ENCODE assay signal across 12 cellular contexts in genomic region chr10:580796-581195, GRCh38.
DNase-seq lines count a peak whose midpoint lies in the region; ATAC-seq, FAIRE-seq and TF ChIP-seq lines count a peak whose summit lies in the region.
"Had no signal": no experiment of that assay in that cellular context is flagged by ENCODE, and none has a peak within 500 bp of the region (broad histone marks: within the 10 kb centered on the region; RNA-seq: fewer than 3 reads in every experiment).

No MANE protein-coding gene starts in this region.

- peak overlapping the region; percentile 78 for H3K27ac ChIP-seq in astrocyte (ENCODE audit: low read depth, low read length)

- no peaks in the 10 kb centered on the region for H3K27me3 Mint-ChIP-seq in astrocyte (ENCODE audit: low read depth, unreplicated experiment)

- H3K9ac ChIP-seq in astrocyte (ENCODE audit: low read length) (peak overlapping the region; percentile 58), skeletal muscle satellite cell (ENCODE audit: low read depth, low read length) (peak overlapping the region; percentile 12)

- no peak overlapping the region for H2AFZ ChIP-seq in astrocyte (ENCODE audit: low read depth, low read length)

- H3K9me3 ChIP-seq in astrocyte (ENCODE audit: insufficient read depth, low read depth, low read length) (no peaks in the 10 kb centered on the region), skeletal muscle satellite cell (replicated peaks; ENCODE audit: low read length) (no peaks in the 10 kb centered on the region)

- no peaks in the 10 kb centered on the region for H3K9me3 Mint-ChIP-seq in astrocyte (ENCODE audit: unreplicated experiment)

- H3K27me3 ChIP-seq in astrocyte (ENCODE audit: insufficient read depth, low read length) = no peaks in the 10 kb centered on the region
- H3K27me3 ChIP-seq in skeletal muscle satellite cell (ENCODE audit: control insufficient read depth, insufficient read depth, low read length) = no peaks in the 10 kb centered on the region

- H3K4me2 ChIP-seq in astrocyte (ENCODE audit: low read length) = peak overlapping the region; percentile 62
- H3K4me2 ChIP-seq in skeletal muscle satellite cell (ENCODE audit: low read length) = peak overlapping the region; percentile 50

- peak; percentile 80 for DNase-seq in GM04504 (ENCODE audit: low read depth)
- DNase-seq in astrocyte (ENCODE audit: low read depth) = peak; percentile 94
- DNase-seq in left cardiac atrium = no peak
- no peak for DNase-seq in activated CD4-positive, alpha-beta T cell treated with anti-CD3 and anti-CD28 coated beads for 4 hours
- no peak for DNase-seq in ecto neural progenitor cell (ENCODE audit: low spot score)
- DNase-seq: activated CD4-positive, alpha-beta T cell treated with anti-CD3 and anti-CD28 coated beads, Interleukin-2, amount 50 U/mL, for 4 hours; activated naive CD8-positive, alpha-beta T cell treated with anti-CD3 and anti-CD28 coated beads, Interleukin-2, amount 10 ng/mL, durations not matched to agents 7 days and 5 days; erythroblast; NCI-H1417 had no signal

- peaks cover 92% of the 10 kb centered on the region for H3K79me2 ChIP-seq in astrocyte (ENCODE audit: insufficient read depth, low read length)

- intact Hi-C loops in left cardiac atrium (cut with DNase I) = no loop called here

- H3K4me3 ChIP-seq in astrocyte (ENCODE audit: insufficient read depth, low read depth, low read length) = no peak overlapping the region
- H3K4me3 ChIP-seq in skeletal muscle satellite cell (ENCODE audit: low read length) = peak overlapping the region; percentile 2

- no peak for TF ChIP-seq CTCF in astrocyte (IDR thresholded peaks at IDR 0.05; ENCODE audit: insufficient read depth, low read depth, low read length)

- ATAC-seq in left cardiac atrium (peak; percentile 65 to 88), GM21447 (IDR thresholded peaks at IDR 0.05; ENCODE audit: unreplicated experiment) (no peak), GM21576 (IDR thresholded peaks at IDR 0.05; ENCODE audit: unreplicated experiment) (no peak)

- no peaks in the 10 kb centered on the region for H3K36me3 ChIP-seq in astrocyte (ENCODE audit: insufficient read depth, low read length)
- H3K36me3 ChIP-seq in skeletal muscle satellite cell (ENCODE audit: insufficient read depth, low read length) = no peaks in the 10 kb centered on the region

- H3K4me1 ChIP-seq in astrocyte (ENCODE audit: insufficient read depth, low read length) (peaks cover 18% of the 10 kb centered on the region), skeletal muscle satellite cell (ENCODE audit: control insufficient read depth, insufficient read depth, low read length) (peaks cover 27% of the 10 kb centered on the region)

- peaks cover 83% of the 10 kb centered on the region for H4K20me1 ChIP-seq in astrocyte (ENCODE audit: insufficient read depth, low read length)

- peak; percentile 17 for FAIRE-seq in astrocyte (lab: Jason Lieb, UNC)

- peaks cover 25% of the 10 kb centered on the region for H3K4me1 Mint-ChIP-seq in astrocyte (ENCODE audit: low read depth, unreplicated experiment)
- H3K4me1 Mint-ChIP-seq: activated naive CD8-positive, alpha-beta T cell treated with anti-CD3 and anti-CD28 coated beads, Interleukin-2, amount 10 ng/mL, durations not matched to agents 7 days and 5 days had no signal

- peaks cover 6% of the 10 kb centered on the region for H3K36me3 Mint-ChIP-seq in astrocyte (ENCODE audit: low read depth, unreplicated experiment)
- H3K36me3 Mint-ChIP-seq: activated naive CD8-positive, alpha-beta T cell treated with anti-CD3 and anti-CD28 coated beads, Interleukin-2, amount 10 ng/mL, durations not matched to agents 7 days and 5 days had no signal

- H3K4me3 Mint-ChIP-seq in astrocyte (ENCODE audit: unreplicated experiment) = peak overlapping the region; percentile 12
- H3K4me3 Mint-ChIP-seq: activated naive CD8-positive, alpha-beta T cell treated with anti-CD3 and anti-CD28 coated beads, Interleukin-2, amount 10 ng/mL, durations not matched to agents 7 days and 5 days had no signal

- H3K27ac Mint-ChIP-seq in astrocyte (ENCODE audit: unreplicated experiment) = no peak overlapping the region
- H3K27ac Mint-ChIP-seq: activated naive CD8-positive, alpha-beta T cell treated with anti-CD3 and anti-CD28 coated beads, Interleukin-2, amount 10 ng/mL, durations not matched to agents 7 days and 5 days had no signal

Comparison
In these comparisons a context has a peak if more than half of its experiments do, and no peak if none do; other contexts are left out.
1. DNase-seq: peak in GM04504 (single experiment) and astrocyte (single experiment); none in left cardiac atrium (single experiment), activated CD4-positive, alpha-beta T cell treated with anti-CD3 and anti-CD28 coated beads for 4 hours (0 of 2) and ecto neural progenitor cell (single experiment).
2. ATAC-seq: peak in left cardiac atrium (2 of 2); none in GM21447 (single experiment) and GM21576 (single experiment).